ENCODE assay signal across 23 cellular contexts in the genomic region with DNA sequence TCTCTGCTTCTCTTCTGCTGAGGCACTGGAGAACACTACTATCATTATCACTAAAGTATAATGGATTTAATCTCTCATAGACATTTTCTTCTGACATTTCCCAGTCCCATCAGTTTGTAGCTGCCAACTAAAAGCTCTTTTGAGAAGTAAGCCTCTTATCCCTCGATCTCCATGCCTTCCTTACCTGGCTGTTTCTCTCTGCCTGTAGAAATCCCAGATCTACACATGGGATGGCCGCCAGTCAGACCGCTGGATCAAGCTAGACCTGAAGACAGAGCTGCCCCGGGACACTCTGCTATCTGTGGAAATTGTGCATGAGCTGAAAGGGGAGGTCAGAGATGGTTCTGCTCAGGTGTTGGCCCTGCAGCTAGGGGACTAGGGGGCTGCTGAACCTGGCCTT.
"Had no signal": no experiment of that assay in that cellular context is flagged by ENCODE, and none has a peak within 500 bp of the region (broad histone marks: within the 10 kb centered on the region; RNA-seq: fewer than 3 reads in every experiment).

No MANE protein-coding gene starts in this region.

- ATAC-seq: activated CD4-positive, alpha-beta T cell treated with anti-CD3 and anti-CD28 coated beads for 36 hours; activated T-cell treated with anti-CD3 and anti-CD28 coated beads, Interleukin-2, amount 50 U/mL, for 4 hours; gastroesophageal sphincter; left colon; lower lobe of right lung; stimulated activated naive CD8-positive, alpha-beta T cell treated with anti-CD3 and anti-CD28 coated beads, Interleukin-15, Interleukin-2, amounts not matched to agents 100 U/mL and 50 U/mL, for 24 hours; upper lobe of right lung had no signal

- H3K27ac ChIP-seq: coronary artery, epithelial cell of prostate, lower lobe of right lung, thyroid gland, upper lobe of right lung had no signal

- H3K4me1 Mint-ChIP-seq: activated B cell treated with CpG ODN at 0.5 μM for 24 hours had no signal

- H3K4me1 ChIP-seq: lower lobe of right lung, upper lobe of right lung had no signal

- DNase-seq: activated B cell treated with CpG ODN at 0.5 μM for 24 hours; activated CD4-positive, alpha-beta memory T cell treated with anti-CD3 and anti-CD28 coated beads for 36 hours; activated CD4-positive, alpha-beta T cell treated with anti-CD3 and anti-CD28 coated beads for 36 hours; activated naive CD4-positive, alpha-beta T cell treated with Interleukin-2 at 50 U/mL for 16 hours; activated T-cell treated with anti-CD3 and anti-CD28 coated beads, Interleukin-2, amount 50 U/mL, for 4 hours; amygdala; cerebellar nuclear complex; heart right ventricle; islet precursor cell; left colon; lower lobe of right lung; naive B cell; nucleus accumbens; sigmoid colon; stimulated activated CD4-positive, alpha-beta T cell treated with anti-CD3 and anti-CD28 coated beads, Interleukin-15, amount 100 ng/mL, for 24 hours; stimulated activated naive CD8-positive, alpha-beta T cell treated with anti-CD3 and anti-CD28 coated beads, Interleukin-15, Interleukin-2, amounts not matched to agents 100 U/mL and 50 U/mL, for 24 hours; T1000; thyroid gland; upper lobe of right lung had no signal

- H3K9me3 Mint-ChIP-seq: activated B cell treated with CpG ODN at 0.5 μM for 24 hours; activated CD4-positive, alpha-beta memory T cell treated with anti-CD3 and anti-CD28 coated beads for 36 hours; activated T-cell treated with anti-CD3 and anti-CD28 coated beads, Interleukin-2, amount 50 U/mL, for 4 hours; naive B cell had no signal

- H3K4me3 ChIP-seq: coronary artery, gastroesophageal sphincter, heart right ventricle, lower lobe of right lung, sigmoid colon, smooth muscle cell, thyroid gland, upper lobe of right lung had no signal

- H3K4me3 Mint-ChIP-seq: activated B cell treated with CpG ODN at 0.5 μM for 24 hours; activated CD4-positive, alpha-beta memory T cell treated with anti-CD3 and anti-CD28 coated beads for 36 hours; activated CD4-positive, alpha-beta T cell treated with anti-CD3 and anti-CD28 coated beads for 36 hours; activated T-cell treated with anti-CD3 and anti-CD28 coated beads, Interleukin-2, amount 50 U/mL, for 4 hours had no signal

- H3K27me3 ChIP-seq: gastroesophageal sphincter, heart right ventricle, sigmoid colon, thyroid gland, upper lobe of right lung had no signal

- H3K27ac Mint-ChIP-seq: activated CD4-positive, alpha-beta memory T cell treated with anti-CD3 and anti-CD28 coated beads for 36 hours; activated CD4-positive, alpha-beta T cell treated with anti-CD3 and anti-CD28 coated beads for 36 hours had no signal

- H3K9me3 ChIP-seq: gastroesophageal sphincter, heart right ventricle, lower lobe of right lung, sigmoid colon, thyroid gland, upper lobe of right lung had no signal

- H3K27me3 Mint-ChIP-seq: activated B cell treated with CpG ODN at 0.5 μM for 24 hours; activated CD4-positive, alpha-beta memory T cell treated with anti-CD3 and anti-CD28 coated beads for 36 hours; activated CD4-positive, alpha-beta T cell treated with anti-CD3 and anti-CD28 coated beads for 36 hours; naive B cell had no signal
